20 cellular contexts compared by ENCODE assay signal in the genomic region with DNA sequence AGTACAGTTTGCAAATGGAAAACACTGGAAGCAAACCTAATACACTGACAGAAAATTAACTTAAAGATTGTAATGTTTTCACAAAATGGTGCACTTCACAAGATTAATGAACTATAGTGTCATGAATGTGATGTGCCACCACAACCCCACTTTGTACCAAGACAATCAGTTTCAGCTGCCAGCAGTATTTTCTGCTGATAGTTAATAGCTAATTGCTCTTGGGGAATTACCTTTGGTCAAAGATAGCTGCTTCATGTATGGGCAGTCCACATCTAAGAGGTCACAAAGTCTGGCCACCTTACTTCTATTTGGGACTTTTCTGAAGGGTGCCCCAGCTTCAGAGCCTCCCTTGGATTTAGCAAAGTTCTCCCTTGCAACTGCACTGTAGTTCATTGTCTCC.
"Had no signal": no experiment of that assay in that cellular context is flagged by ENCODE, and none has a peak within 500 bp of the region (broad histone marks: within the 10 kb centered on the region; RNA-seq: fewer than 3 reads in every experiment).

No MANE protein-coding gene starts in this region.

- H3K27ac Mint-ChIP-seq: activated B cell treated with CpG ODN at 0.5 μM for 24 hours; activated CD4-positive, alpha-beta T cell treated with anti-CD3 and anti-CD28 coated beads, Interleukin-2, amount 10 ng/mL, durations not matched to agents 7 days and 5 days; activated naive CD8-positive, alpha-beta T cell treated with anti-CD3 and anti-CD28 coated beads for 36 hours; activated T-helper 1 cell treated with anti-CD3 and anti-CD28 coated beads, Interleukin-12 subunit alpha, Interleukin-12 subunit beta, Interleukin-2, Interleukin-4 antibody, amounts not matched to agents 30 ng/mL and 10 ng/mL and 1 ng/mL, durations not matched to agents 14 hours and 24 hours and 36 hours had no signal

- H3K4me1 Mint-ChIP-seq: activated B cell treated with CpG ODN at 0.5 μM for 24 hours; activated CD4-positive, alpha-beta T cell treated with anti-CD3 and anti-CD28 coated beads, Interleukin-2, amount 10 ng/mL, durations not matched to agents 7 days and 5 days; activated naive CD8-positive, alpha-beta T cell treated with anti-CD3 and anti-CD28 coated beads for 36 hours had no signal

- H3K27me3 Mint-ChIP-seq: activated B cell treated with CpG ODN at 0.5 μM for 24 hours; activated CD4-positive, alpha-beta T cell treated with anti-CD3 and anti-CD28 coated beads, Interleukin-2, amount 10 ng/mL, durations not matched to agents 7 days and 5 days; activated naive CD8-positive, alpha-beta T cell treated with anti-CD3 and anti-CD28 coated beads for 36 hours had no signal

- H3K9me3 ChIP-seq: body of pancreas, esophagus muscularis mucosa, left lung, ovary, sigmoid colon, stomach, thoracic aorta had no signal

- H3K36me3 Mint-ChIP-seq: activated naive CD8-positive, alpha-beta T cell treated with anti-CD3 and anti-CD28 coated beads for 36 hours had no signal

- H3K27ac ChIP-seq: body of pancreas, coronary artery, esophagus muscularis mucosa, left lung, ovary, sigmoid colon, stomach, thoracic aorta had no signal

- H3K4me1 ChIP-seq: body of pancreas, esophagus muscularis mucosa, left lung, sigmoid colon had no signal

- H3K27me3 ChIP-seq: esophagus muscularis mucosa, left lung, ovary, sigmoid colon, stomach had no signal

- DNase-seq: activated B cell treated with CpG ODN at 0.5 μM for 24 hours; activated CD4-positive, alpha-beta T cell treated with anti-CD3 and anti-CD28 coated beads, Interleukin-2, amount 10 ng/mL, durations not matched to agents 7 days and 5 days; activated naive CD8-positive, alpha-beta T cell treated with anti-CD3 and anti-CD28 coated beads for 36 hours; amygdala; body of pancreas; caudate nucleus; effector CD4-positive, alpha-beta T cell; hippocampal formation; left lung; mammary epithelial cell; ovary; sigmoid colon; stimulated activated CD4-positive, alpha-beta T cell treated with anti-CD3 and anti-CD28 coated beads, Interleukin-1b, Interleukin-23, amount 100 ng/mL, for 48 hours; stomach had no signal

- ATAC-seq: body of pancreas, left lung had no signal

- H3K4me3 ChIP-seq: body of pancreas, coronary artery, esophagus muscularis mucosa, left lung, ovary, sigmoid colon, stomach, thoracic aorta had no signal

- H3K9me3 Mint-ChIP-seq: activated B cell treated with CpG ODN at 0.5 μM for 24 hours; activated CD4-positive, alpha-beta T cell treated with anti-CD3 and anti-CD28 coated beads, Interleukin-2, amount 10 ng/mL, durations not matched to agents 7 days and 5 days; activated naive CD8-positive, alpha-beta T cell treated with anti-CD3 and anti-CD28 coated beads for 36 hours; activated T-helper 1 cell treated with anti-CD3 and anti-CD28 coated beads, Interleukin-12 subunit alpha, Interleukin-12 subunit beta, Interleukin-2, Interleukin-4 antibody, amounts not matched to agents 30 ng/mL and 10 ng/mL and 1 ng/mL, durations not matched to agents 14 hours and 24 hours and 36 hours; neural crest cell had no signal

- H3K36me3 ChIP-seq: esophagus muscularis mucosa, left lung, ovary, sigmoid colon, stomach, thoracic aorta had no signal

- H3K4me3 Mint-ChIP-seq: activated B cell treated with CpG ODN at 0.5 μM for 24 hours; activated CD4-positive, alpha-beta T cell treated with anti-CD3 and anti-CD28 coated beads, Interleukin-2, amount 10 ng/mL, durations not matched to agents 7 days and 5 days; activated naive CD8-positive, alpha-beta T cell treated with anti-CD3 and anti-CD28 coated beads for 36 hours; activated T-helper 1 cell treated with anti-CD3 and anti-CD28 coated beads, Interleukin-12 subunit alpha, Interleukin-12 subunit beta, Interleukin-2, Interleukin-4 antibody, amounts not matched to agents 30 ng/mL and 10 ng/mL and 1 ng/mL, durations not matched to agents 14 hours and 24 hours and 36 hours; neural crest cell had no signal

- FAIRE-seq: keratinocyte had no signal
